Comparison of ENCODE assay signal across 15 cellular contexts in the genomic region with DNA sequence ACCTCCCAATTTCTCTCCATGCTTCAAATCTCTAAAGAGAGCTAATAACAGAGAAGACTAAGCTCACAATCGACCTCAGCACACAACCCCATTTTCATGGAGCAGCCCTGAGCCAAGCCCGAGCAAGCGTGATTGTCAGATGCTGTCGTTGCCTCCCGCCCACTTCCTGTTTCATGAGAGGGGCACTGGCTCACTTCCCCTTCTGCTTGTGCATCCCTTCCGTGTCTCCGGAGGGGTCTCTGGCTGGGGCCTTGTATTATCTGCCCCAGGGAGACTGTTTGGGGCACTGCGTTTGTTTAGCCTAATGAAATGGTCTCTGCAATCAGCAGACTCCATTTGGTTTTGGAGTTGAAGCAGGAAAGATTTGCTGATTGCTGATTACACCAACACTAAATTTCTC.
DNase-seq lines count a peak whose midpoint lies in the region; ATAC-seq and TF ChIP-seq lines count a peak whose summit lies in the region.
"Had no signal": no experiment of that assay in that cellular context is flagged by ENCODE, and none has a peak within 500 bp of the region (broad histone marks: within the 10 kb centered on the region; RNA-seq: fewer than 3 reads in every experiment).

No MANE protein-coding gene starts in this region.

- POLR2A ChIA-PET in activated naive CD8-positive, alpha-beta T cell treated with anti-CD3 and anti-CD28 coated beads, Interleukin-2, amount 10 ng/mL, durations not matched to agents 7 days and 5 days (lab: Charles Lee) = no interaction called here

- peaks cover 4% of the 10 kb centered on the region for H3K4me1 Mint-ChIP-seq in activated naive CD8-positive, alpha-beta T cell treated with anti-CD3 and anti-CD28 coated beads, Interleukin-2, amount 10 ng/mL, durations not matched to agents 7 days and 5 days

- TF ChIP-seq CTCF in BE2C (IDR thresholded peaks at IDR 0.05; ENCODE audit: low read depth, low read length) (no peak), breast epithelium (IDR thresholded peaks at IDR 0.05) (no peak)

- H3K9me3 Mint-ChIP-seq in activated naive CD8-positive, alpha-beta T cell treated with anti-CD3 and anti-CD28 coated beads, Interleukin-2, amount 10 ng/mL, durations not matched to agents 7 days and 5 days = no peaks in the 10 kb centered on the region

- H3K27me3 ChIP-seq in BE2C (no peaks in the 10 kb centered on the region; the same call in 1 of the 2 replicates), breast epithelium (peaks cover 0 to 30% of the 10 kb centered on the region in 2 donors)

- H3K27me3 Mint-ChIP-seq in activated naive CD8-positive, alpha-beta T cell treated with anti-CD3 and anti-CD28 coated beads, Interleukin-2, amount 10 ng/mL, durations not matched to agents 7 days and 5 days = peaks cover 5% of the 10 kb centered on the region

- no peaks in the 10 kb centered on the region for H3K9me3 ChIP-seq in BE2C
- no peaks in the 10 kb centered on the region for H3K9me3 ChIP-seq in breast epithelium
- H3K9me3 ChIP-seq: esophagus squamous epithelium had no signal

- H3K27ac ChIP-seq in breast epithelium = no peak overlapping the region
- H3K27ac ChIP-seq: esophagus squamous epithelium, hepatocyte had no signal

- H3K4me3 Mint-ChIP-seq in activated naive CD8-positive, alpha-beta T cell treated with anti-CD3 and anti-CD28 coated beads, Interleukin-2, amount 10 ng/mL, durations not matched to agents 7 days and 5 days = peak overlapping the region; percentile 36
- H3K4me3 Mint-ChIP-seq: CD4-positive, alpha-beta memory T cell had no signal

- peak overlapping the region; percentile 43 for H3K27ac Mint-ChIP-seq in activated naive CD8-positive, alpha-beta T cell treated with anti-CD3 and anti-CD28 coated beads, Interleukin-2, amount 10 ng/mL, durations not matched to agents 7 days and 5 days

- H3K36me3 Mint-ChIP-seq in activated naive CD8-positive, alpha-beta T cell treated with anti-CD3 and anti-CD28 coated beads, Interleukin-2, amount 10 ng/mL, durations not matched to agents 7 days and 5 days = no peaks in the 10 kb centered on the region
- H3K36me3 Mint-ChIP-seq: CD4-positive, alpha-beta memory T cell had no signal

- intact Hi-C loops in breast epithelium (cut with DNase I; ENCODE audit: low total_unique reads) = no loop called here

- H3K4me1 ChIP-seq in BE2C (no peaks in the 10 kb centered on the region), breast epithelium (no peaks in the 10 kb centered on the region)
- H3K4me1 ChIP-seq: esophagus squamous epithelium had no signal

- no peak overlapping the region for H3K4me3 ChIP-seq in BE2C (ENCODE audit: low read depth, low read length)
- H3K4me3 ChIP-seq in breast epithelium = no peak overlapping the region
- H3K4me3 ChIP-seq: esophagus squamous epithelium, hepatocyte had no signal

- ATAC-seq in activated naive CD8-positive, alpha-beta T cell treated with anti-CD3 and anti-CD28 coated beads, Interleukin-2, amount 10 ng/mL, durations not matched to agents 7 days and 5 days (ENCODE audit: low read depth) = peak; percentile 52
- ATAC-seq in HG03457 (IDR thresholded peaks at IDR 0.05; ENCODE audit: unreplicated experiment) (no peak), GM19023 (IDR thresholded peaks at IDR 0.05; ENCODE audit: unreplicated experiment) (no peak)

- no peak for TF ChIP-seq POLR2A in breast epithelium (IDR thresholded peaks at IDR 0.05)

- DNase-seq in BE2C (peak; percentile 47), Daoy (ENCODE audit: low read depth) (peak; percentile 42), NOMO-1 (lab: John Stamatoyannopoulos, UW; ENCODE audit: unreplicated experiment in 2 of 2) (peak; percentile 31 to 64), breast epithelium (ENCODE audit: low spot score in 2 of 2) (no peak)
- no peak for DNase-seq in activated naive CD8-positive, alpha-beta T cell treated with anti-CD3 and anti-CD28 coated beads, Interleukin-2, amount 10 ng/mL, durations not matched to agents 7 days and 5 days
- DNase-seq: activated CD4-positive, alpha-beta T cell treated with anti-CD3 and anti-CD28 coated beads for 1 hour; CD4-positive, alpha-beta memory T cell; dermis blood vessel endothelial cell; esophagus squamous epithelium; NCI-H187; NCI-H82; SW 1271 had no signal

- H3K36me3 ChIP-seq in BE2C (no peaks in the 10 kb centered on the region), breast epithelium (no peaks in the 10 kb centered on the region)
- H3K36me3 ChIP-seq: esophagus squamous epithelium had no signal

Comparison
In these comparisons a context has a peak if more than half of its experiments do, and no peak if none do; other contexts are left out.
1. DNase-seq: peak in BE2C (single experiment), Daoy (single experiment) and NOMO-1 (2 of 2); none in activated naive CD8-positive, alpha-beta T cell treated with anti-CD3 and anti-CD28 coated beads, Interleukin-2, amount 10 ng/mL, durations not matched to agents 7 days and 5 days (single experiment) and breast epithelium (0 of 2).